15 cellular contexts compared by ENCODE assay signal in genomic region chr3:197007296-197007940, GRCh38.
"Had no signal": no experiment of that assay in that cellular context is flagged by ENCODE, and none has a peak within 500 bp of the region (broad histone marks: within the 10 kb centered on the region; RNA-seq: fewer than 3 reads in every experiment).

No MANE protein-coding gene starts in this region.

- H3K27ac ChIP-seq: ascending aorta, gastroesophageal sphincter, heart right ventricle, right atrium auricular region, transverse colon had no signal

- H3K27me3 ChIP-seq: ascending aorta, gastroesophageal sphincter, heart right ventricle, right atrium auricular region, transverse colon had no signal

- H3K9me3 ChIP-seq: ascending aorta, gastroesophageal sphincter, heart right ventricle, right atrium auricular region, transverse colon had no signal

- H3K36me3 ChIP-seq: ascending aorta, gastroesophageal sphincter, heart right ventricle, right atrium auricular region, transverse colon had no signal

- H3K4me3 ChIP-seq: ascending aorta, gastroesophageal sphincter, heart right ventricle, right atrium auricular region, transverse colon had no signal

- DNase-seq: activated CD4-positive, CD25-positive, alpha-beta regulatory T cell treated with anti-CD3 and anti-CD28 coated beads, Interleukin-2, amount 50 U/mL, for 72 hours; activated naive CD4-positive, alpha-beta T cell; activated naive CD8-positive, alpha-beta T cell treated with anti-CD3 and anti-CD28 coated beads, Interleukin-2, amount 50 U/mL, for 24 hours; activated T-cell treated with anti-CD3 and anti-CD28 coated beads for 4 hours; erythroblast; heart right ventricle; stimulated activated CD4-positive, alpha-beta T cell treated with anti-CD3 and anti-CD28 coated beads, Interleukin-4, amount 100 ng/mL, for 24 hours; stimulated activated naive CD4-positive, alpha-beta T cell; T1000; transverse colon had no signal

- ATAC-seq: activated naive CD8-positive, alpha-beta T cell treated with anti-CD3 and anti-CD28 coated beads, Interleukin-2, amount 50 U/mL, for 24 hours; gastroesophageal sphincter; heart right ventricle; left lobe of liver; naive thymus-derived CD8-positive, alpha-beta T cell had no signal
